In genomic region chr17:40559954-40560591, GRCh38 we compare ENCODE assay signal across 1 cellular context.
TF ChIP-seq lines count a peak whose summit lies in the region.

No MANE protein-coding gene starts in this region.

TF ChIP-seq in HepG2, 621 proteins besides CTCF, POLR2A, EP300 and RAD21 (continued from another document and continues in another):
- TF ChIP-seq ZBTB4 (CRISPR knock-in tag; IDR thresholded peaks at IDR 0.05; ENCODE audit: borderline replicate concordance), result no peak
- no peak for TF ChIP-seq TOE1 (CRISPR knock-in tag; IDR thresholded peaks at IDR 0.05)
- TF ChIP-seq SIN3A (IDR thresholded peaks at IDR 0.05; ENCODE audit: borderline replicate concordance, low read depth, low read length), result peak; percentile 44; the same call in 1 of the 2 replicates
- TF ChIP-seq SOX6 (IDR thresholded peaks at IDR 0.05), result no peak
- peak; percentile 48; the same call in 1 of the 2 replicates for TF ChIP-seq SOX6 (CRISPR knock-in tag; IDR thresholded peaks at IDR 0.05)
- no peak for TF ChIP-seq LCORL (IDR thresholded peaks at IDR 0.05)
- TF ChIP-seq LCORL (CRISPR knock-in tag; IDR thresholded peaks at IDR 0.05), result peak; percentile 87
- no peak for TF ChIP-seq ZNF326 (CRISPR knock-in tag; IDR thresholded peaks at IDR 0.05; ENCODE audit: borderline replicate concordance)
- TF ChIP-seq IKZF4 (CRISPR knock-in tag; IDR thresholded peaks at IDR 0.05; ENCODE audit: borderline replicate concordance, low read depth, not compliant biosample characterization), result no peak
- no peak for TF ChIP-seq PAX8 (CRISPR knock-in tag; IDR thresholded peaks at IDR 0.05; ENCODE audit: borderline replicate concordance)
- TF ChIP-seq SP4 (CRISPR knock-in tag; IDR thresholded peaks at IDR 0.05), result peak; percentile 69; the same call in 1 of the 2 replicates
- peak; percentile 81; the same call in 1 of the 2 replicates for TF ChIP-seq IRF9 (CRISPR knock-in tag; IDR thresholded peaks at IDR 0.05; ENCODE audit: borderline replicate concordance)
- peak; percentile 71; the same call in 1 of the 2 replicates for TF ChIP-seq ZBTB25 (CRISPR knock-in tag; IDR thresholded peaks at IDR 0.05)
- TF ChIP-seq ZNF790 (CRISPR knock-in tag; IDR thresholded peaks at IDR 0.05; ENCODE audit: borderline replicate concordance), result no peak
- peak; percentile 90 for TF ChIP-seq GABPB1 (CRISPR knock-in tag; IDR thresholded peaks at IDR 0.05)
- peak; percentile 89 for TF ChIP-seq ZFP91 (CRISPR knock-in tag; IDR thresholded peaks at IDR 0.05; ENCODE audit: borderline replicate concordance)
- TF ChIP-seq TFE3 (CRISPR knock-in tag; IDR thresholded peaks at IDR 0.05), result peak; percentile 52; the same call in 1 of the 2 replicates
- TF ChIP-seq GPBP1L1 (CRISPR knock-in tag; IDR thresholded peaks at IDR 0.05), result no peak
- TF ChIP-seq ZNF253 (CRISPR knock-in tag; IDR thresholded peaks at IDR 0.05; ENCODE audit: borderline replicate concordance), result 0 out of 2 replicates have a peak, but pooled peaks have one; percentile 27
- no peak; the same call in 1 of the 2 replicates for TF ChIP-seq ZNF451 (CRISPR knock-in tag; IDR thresholded peaks at IDR 0.05)
- TF ChIP-seq XRCC5 (optimal IDR thresholded peaks at IDR 0.05; ENCODE audit: low read length), result peak; percentile 95
- no peak for TF ChIP-seq HNF1A (IDR thresholded peaks at IDR 0.05; ENCODE audit: low read depth)
- peak; percentile 28; the same call in 1 of the 2 replicates for TF ChIP-seq HNF1A (CRISPR knock-in tag; IDR thresholded peaks at IDR 0.05; ENCODE audit: borderline replicate concordance)
- TF ChIP-seq AHDC1 (CRISPR knock-in tag; IDR thresholded peaks at IDR 0.05; ENCODE audit: borderline replicate concordance), result 0 out of 2 replicates have a peak, but pooled peaks have one; percentile 27
- peak; percentile 86 for TF ChIP-seq KAT8 (CRISPR knock-in tag; IDR thresholded peaks at IDR 0.05)
- TF ChIP-seq UBTF (CRISPR knock-in tag; IDR thresholded peaks at IDR 0.05), result peak; percentile 59; the same call in 1 of the 2 replicates
- 0 out of 2 replicates have a peak, but pooled peaks have one; percentile 59 for TF ChIP-seq ZNF879 (CRISPR knock-in tag; IDR thresholded peaks at IDR 0.05)
- no peak for TF ChIP-seq CREB3 (CRISPR knock-in tag; IDR thresholded peaks at IDR 0.05)
